ENCODE assay signal across 10 cellular contexts in the genomic region with DNA sequence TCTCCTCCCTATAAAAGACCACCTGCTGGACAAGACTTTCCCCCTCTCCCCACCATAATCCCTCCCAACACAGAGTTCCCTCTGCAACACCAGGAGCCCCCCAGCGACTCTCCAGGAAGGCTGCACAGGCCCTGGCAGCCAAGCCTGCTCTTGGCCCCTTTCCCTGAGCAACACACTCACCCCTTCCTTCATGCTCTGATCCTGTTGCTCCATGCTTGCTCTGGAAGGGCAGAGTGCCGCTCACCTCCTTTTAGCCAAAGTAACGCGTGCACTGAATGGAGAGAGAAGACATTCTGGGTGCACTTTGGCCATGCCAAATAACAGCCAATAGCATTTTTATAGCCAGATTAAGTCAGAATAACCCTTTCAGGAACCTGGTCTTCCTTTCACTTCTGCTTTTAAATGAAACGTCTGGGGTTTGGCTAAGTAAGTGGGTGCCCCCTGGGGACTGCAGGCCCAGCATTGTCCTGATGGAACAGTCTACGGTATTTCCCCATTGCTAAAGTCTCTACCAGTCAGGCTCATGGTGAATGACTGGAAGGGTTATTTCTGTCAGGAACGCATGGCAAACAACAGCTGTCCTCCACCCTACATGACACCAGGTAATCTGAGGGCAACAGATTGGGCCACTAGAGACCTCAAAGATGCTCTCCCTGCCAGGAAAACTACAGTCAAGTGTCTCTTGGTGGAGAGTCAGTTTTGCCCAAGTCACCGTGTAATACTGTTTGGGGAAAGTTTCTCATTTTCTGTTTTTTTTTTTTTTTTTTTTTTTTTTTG. TPM values are rescaled to one million over a fixed set of nuclear protein-coding genes. Genes with fewer than 3 reads are reported as not detected.
DNase-seq lines count a peak whose midpoint lies in the region; ATAC-seq lines count a peak whose summit lies in the region.
"Had no signal": no experiment of that assay in that cellular context is flagged by ENCODE, and none has a peak within 500 bp of the region (broad histone marks: within the 10 kb centered on the region; RNA-seq: fewer than 3 reads in every experiment).

A gene with protein sequence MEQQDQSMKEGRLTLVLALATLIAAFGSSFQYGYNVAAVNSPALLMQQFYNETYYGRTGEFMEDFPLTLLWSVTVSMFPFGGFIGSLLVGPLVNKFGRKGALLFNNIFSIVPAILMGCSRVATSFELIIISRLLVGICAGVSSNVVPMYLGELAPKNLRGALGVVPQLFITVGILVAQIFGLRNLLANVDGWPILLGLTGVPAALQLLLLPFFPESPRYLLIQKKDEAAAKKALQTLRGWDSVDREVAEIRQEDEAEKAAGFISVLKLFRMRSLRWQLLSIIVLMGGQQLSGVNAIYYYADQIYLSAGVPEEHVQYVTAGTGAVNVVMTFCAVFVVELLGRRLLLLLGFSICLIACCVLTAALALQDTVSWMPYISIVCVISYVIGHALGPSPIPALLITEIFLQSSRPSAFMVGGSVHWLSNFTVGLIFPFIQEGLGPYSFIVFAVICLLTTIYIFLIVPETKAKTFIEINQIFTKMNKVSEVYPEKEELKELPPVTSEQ (minus strand): TSS at position 312 of the 777 bp plus-strand sequence. CDS start 99 bp downstream, at position 213.

- H3K4me3 Mint-ChIP-seq in activated naive CD8-positive, alpha-beta T cell treated with anti-CD3 and anti-CD28 coated beads, Interleukin-2, amount 50 U/mL, for 24 hours = peak within 1 kb of the TSS; percentile 40
- H3K4me3 Mint-ChIP-seq in activated naive CD8-positive, alpha-beta T cell treated with anti-CD3 and anti-CD28 coated beads for 36 hours = no peak within 1 kb of the TSS
- H3K4me3 Mint-ChIP-seq in stimulated activated naive B cell treated with anti-CD40 and anti-IgM and Interleukin-4, amounts not matched to agents 10 μg/mL and 1 μg/mL and 100 μg/mL, for 72 hours = peak within 1 kb of the TSS; percentile 87 to 88
- H3K4me3 Mint-ChIP-seq: CD4-positive, CD25-positive, alpha-beta regulatory T cell had no signal

- intact Hi-C loops in head of caudate nucleus (cut with DNase I) = no loop called here

- H3K9me3 Mint-ChIP-seq in activated naive CD8-positive, alpha-beta T cell treated with anti-CD3 and anti-CD28 coated beads, Interleukin-2, amount 50 U/mL, for 24 hours = no peaks in the 10 kb centered on the region
- no peaks in the 10 kb centered on the region for H3K9me3 Mint-ChIP-seq in activated naive CD8-positive, alpha-beta T cell treated with anti-CD3 and anti-CD28 coated beads for 36 hours
- H3K9me3 Mint-ChIP-seq in stimulated activated naive B cell treated with anti-CD40 and anti-IgM and Interleukin-4, amounts not matched to agents 10 μg/mL and 1 μg/mL and 100 μg/mL, for 72 hours = no peaks in the 10 kb centered on the region

- peaks cover 4% of the 10 kb centered on the region for H3K27me3 Mint-ChIP-seq in activated naive CD8-positive, alpha-beta T cell treated with anti-CD3 and anti-CD28 coated beads, Interleukin-2, amount 50 U/mL, for 24 hours
- peaks cover 6% of the 10 kb centered on the region for H3K27me3 Mint-ChIP-seq in activated naive CD8-positive, alpha-beta T cell treated with anti-CD3 and anti-CD28 coated beads for 36 hours
- H3K27me3 Mint-ChIP-seq in stimulated activated naive B cell treated with anti-CD40 and anti-IgM and Interleukin-4, amounts not matched to agents 10 μg/mL and 1 μg/mL and 100 μg/mL, for 72 hours = peaks cover 0 to 4% of the 10 kb centered on the region in 2 donors

- peak; percentile 66 for ATAC-seq in activated naive CD8-positive, alpha-beta T cell treated with anti-CD3 and anti-CD28 coated beads, Interleukin-2, amount 50 U/mL, for 24 hours
- peak; percentile 81 for ATAC-seq in HG02970 (IDR thresholded peaks at IDR 0.05; ENCODE audit: low FRiP score, unreplicated experiment)
- peak; percentile 96 to 98 for ATAC-seq in stimulated activated naive B cell treated with anti-CD40 and anti-IgM and Interleukin-4, amounts not matched to agents 10 μg/mL and 1 μg/mL and 100 μg/mL, for 72 hours (replicated peaks)

- DNase-seq in activated naive CD8-positive, alpha-beta T cell treated with anti-CD3 and anti-CD28 coated beads, Interleukin-2, amount 50 U/mL, for 24 hours = no peak
- DNase-seq in activated naive CD8-positive, alpha-beta T cell treated with anti-CD3 and anti-CD28 coated beads for 36 hours = no peak
- DNase-seq in NOMO-1 treated with dmso at 0.1 percent for 144 hours (lab: John Stamatoyannopoulos, UW; ENCODE audit: unreplicated experiment) (peak; percentile 91), head of caudate nucleus (peak in 30 of 42 donors; percentile 13 to 61 (median 33)), HUDEP-2 (lab: John Stamatoyannopoulos, UW; ENCODE audit: unreplicated experiment in 76 of 76) (no peak)
- peak; percentile 90 for DNase-seq in stimulated activated naive B cell treated with anti-CD40 and anti-IgM and Interleukin-4, amounts not matched to agents 10 μg/mL and 1 μg/mL and 100 μg/mL, for 72 hours
- no peak for DNase-seq in activated T-cell treated with anti-CD3 and anti-CD28 coated beads, Interleukin-2, amount 50 U/mL, for 48 hours
- DNase-seq: CD4-positive, CD25-positive, alpha-beta regulatory T cell had no signal

- no peak within 1 kb of the TSS for H3K27ac Mint-ChIP-seq in activated naive CD8-positive, alpha-beta T cell treated with anti-CD3 and anti-CD28 coated beads, Interleukin-2, amount 50 U/mL, for 24 hours
- H3K27ac Mint-ChIP-seq in activated naive CD8-positive, alpha-beta T cell treated with anti-CD3 and anti-CD28 coated beads for 36 hours = no peak within 1 kb of the TSS
- peak within 1 kb of the TSS; percentile 95 for H3K27ac Mint-ChIP-seq in stimulated activated naive B cell treated with anti-CD40 and anti-IgM and Interleukin-4, amounts not matched to agents 10 μg/mL and 1 μg/mL and 100 μg/mL, for 72 hours

- H3K36me3 Mint-ChIP-seq in activated naive CD8-positive, alpha-beta T cell treated with anti-CD3 and anti-CD28 coated beads, Interleukin-2, amount 50 U/mL, for 24 hours (ENCODE audit: low read depth) = no peaks in the 10 kb centered on the region
- H3K36me3 Mint-ChIP-seq in activated naive CD8-positive, alpha-beta T cell treated with anti-CD3 and anti-CD28 coated beads for 36 hours = no peaks in the 10 kb centered on the region
- H3K36me3 Mint-ChIP-seq in stimulated activated naive B cell treated with anti-CD40 and anti-IgM and Interleukin-4, amounts not matched to agents 10 μg/mL and 1 μg/mL and 100 μg/mL, for 72 hours = peaks cover 0 to 9% of the 10 kb centered on the region in 2 donors
- H3K36me3 Mint-ChIP-seq: CD4-positive, CD25-positive, alpha-beta regulatory T cell had no signal

- peaks cover 12% of the 10 kb centered on the region for H3K4me1 Mint-ChIP-seq in activated naive CD8-positive, alpha-beta T cell treated with anti-CD3 and anti-CD28 coated beads, Interleukin-2, amount 50 U/mL, for 24 hours
- H3K4me1 Mint-ChIP-seq in activated naive CD8-positive, alpha-beta T cell treated with anti-CD3 and anti-CD28 coated beads for 36 hours = peaks cover 4% of the 10 kb centered on the region
- peaks cover 39 to 87% of the 10 kb centered on the region in 2 donors for H3K4me1 Mint-ChIP-seq in stimulated activated naive B cell treated with anti-CD40 and anti-IgM and Interleukin-4, amounts not matched to agents 10 μg/mL and 1 μg/mL and 100 μg/mL, for 72 hours

RNA-seq across cellular contexts. Expression of the gene that starts here (rescaled TPM):
- under 1 TPM in 1 of 2 experiments, not detected in 1; 0.08 TPM for total RNA-seq in activated naive CD8-positive, alpha-beta T cell treated with anti-CD3 and anti-CD28 coated beads for 36 hours
- total RNA-seq: pulmonary artery endothelial cell had no signal

Comparison
In these comparisons a context has a peak if more than half of its experiments do, and no peak if none do; other contexts are left out.
1. DNase-seq: peak in NOMO-1 treated with dmso at 0.1 percent for 144 hours (single experiment), head of caudate nucleus (30 of 42) and stimulated activated naive B cell treated with anti-CD40 and anti-IgM and Interleukin-4, amounts not matched to agents 10 μg/mL and 1 μg/mL and 100 μg/mL, for 72 hours (single experiment); none in activated naive CD8-positive, alpha-beta T cell treated with anti-CD3 and anti-CD28 coated beads, Interleukin-2, amount 50 U/mL, for 24 hours (single experiment), activated naive CD8-positive, alpha-beta T cell treated with anti-CD3 and anti-CD28 coated beads for 36 hours (single experiment), HUDEP-2 (0 of 76) and activated T-cell treated with anti-CD3 and anti-CD28 coated beads, Interleukin-2, amount 50 U/mL, for 48 hours (0 of 2).
2. Peak in every context shown above with its lines, with median percentiles within 50 percentile points of each other: ATAC-seq.